12 cellular contexts compared by ENCODE assay signal in the genomic region with DNA sequence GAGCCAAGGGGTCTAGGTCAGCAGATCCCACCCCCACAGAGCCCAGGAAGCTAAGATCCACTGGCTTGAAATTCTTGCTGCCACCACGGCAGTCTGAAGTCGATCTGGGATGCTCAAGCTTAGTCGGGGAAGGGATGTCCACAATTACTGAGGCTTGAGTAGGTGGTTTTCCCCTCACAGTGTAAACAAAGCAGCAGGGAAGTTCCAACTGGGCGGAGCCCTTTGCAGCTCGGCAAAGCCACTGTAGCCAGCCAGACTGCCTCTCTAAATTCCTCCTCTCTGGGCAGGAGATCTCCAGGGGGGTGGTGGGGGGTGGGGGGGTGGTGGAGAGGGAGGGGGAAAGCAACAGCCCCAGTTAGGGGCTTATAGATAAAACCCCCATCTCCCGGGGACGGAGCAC.
DNase-seq lines count a peak whose midpoint lies in the region; ATAC-seq, FAIRE-seq and TF ChIP-seq lines count a peak whose summit lies in the region.
"Had no signal": no experiment of that assay in that cellular context is flagged by ENCODE, and none has a peak within 500 bp of the region (broad histone marks: within the 10 kb centered on the region; RNA-seq: fewer than 3 reads in every experiment).

No MANE protein-coding gene starts in this region.

- intact Hi-C loops in activated CD8-positive, alpha-beta T cell treated with anti-CD3 and anti-CD28 coated beads for 36 hours (cut with micrococcal nuclease): no loop called here

- CTCF ChIA-PET in activated CD8-positive, alpha-beta T cell treated with anti-CD3 and anti-CD28 coated beads for 36 hours (lab: Charles Lee): no interaction called here

- H3K4me1 ChIP-seq in small intestine (ENCODE audit: control insufficient read depth in 2 of 2, insufficient read depth in 1 of 2, low read depth in 1 of 2, low read length in 1 of 2): peaks cover 0 to 2% of the 10 kb centered on the region in 2 donors

- H3K4me3 Mint-ChIP-seq in activated CD8-positive, alpha-beta T cell treated with anti-CD3 and anti-CD28 coated beads for 36 hours: no peak overlapping the region
- H3K4me3 Mint-ChIP-seq: activated naive CD8-positive, alpha-beta T cell treated with anti-CD3 and anti-CD28 coated beads, Interleukin-2, amount 10 ng/mL, durations not matched to agents 7 days and 5 days had no signal

- H3K27ac Mint-ChIP-seq in activated CD8-positive, alpha-beta T cell treated with anti-CD3 and anti-CD28 coated beads for 36 hours: no peak overlapping the region
- H3K27ac Mint-ChIP-seq: activated naive CD8-positive, alpha-beta T cell treated with anti-CD3 and anti-CD28 coated beads, Interleukin-2, amount 10 ng/mL, durations not matched to agents 7 days and 5 days had no signal

- no peaks in the 10 kb centered on the region for H3K27me3 ChIP-seq in small intestine (ENCODE audit: control insufficient read depth in 2 of 2, insufficient read depth in 2 of 2, low read length in 2 of 2)

- WGBS in small intestine, 3 donors: 25 to 50% (median 46%) methylated on average over 7 of the region's 7 CpGs

- ATAC-seq in GM18870 (IDR thresholded peaks at IDR 0.05; ENCODE audit: unreplicated experiment) (peak; percentile 98), HG02642 (IDR thresholded peaks at IDR 0.05; ENCODE audit: poor library complexity, unreplicated experiment) (peak; percentile 96)
- no peak for ATAC-seq in activated CD8-positive, alpha-beta T cell treated with anti-CD3 and anti-CD28 coated beads for 36 hours
- ATAC-seq: sciatic nerve had no signal

- H3K9me3 ChIP-seq in small intestine (ENCODE audit: control insufficient read depth, low read depth): no peaks in the 10 kb centered on the region

- DNase-seq in NCI-H2227 (lab: John Stamatoyannopoulos, UW; ENCODE audit: unreplicated experiment) (peak; percentile 47), small intestine (peak; percentile 17), OCI-M1 (lab: John Stamatoyannopoulos, UW) (no peak), foreskin melanocyte (no peak)
- DNase-seq in activated CD8-positive, alpha-beta T cell treated with anti-CD3 and anti-CD28 coated beads for 36 hours: no peak
- DNase-seq: activated naive CD8-positive, alpha-beta T cell treated with anti-CD3 and anti-CD28 coated beads, Interleukin-2, amount 10 ng/mL, durations not matched to agents 7 days and 5 days; NCI-H2171 treated with DMSO at 0.1 percent for 48 hours had no signal

- H3K27ac ChIP-seq in small intestine (ENCODE audit: low read depth in 1 of 2, low read length in 1 of 2): no peak overlapping the region

- no peaks in the 10 kb centered on the region for H3K4me1 Mint-ChIP-seq in activated CD8-positive, alpha-beta T cell treated with anti-CD3 and anti-CD28 coated beads for 36 hours (ENCODE audit: low read depth)
- H3K4me1 Mint-ChIP-seq: activated naive CD8-positive, alpha-beta T cell treated with anti-CD3 and anti-CD28 coated beads, Interleukin-2, amount 10 ng/mL, durations not matched to agents 7 days and 5 days had no signal

- POLR2A ChIA-PET in activated CD8-positive, alpha-beta T cell treated with anti-CD3 and anti-CD28 coated beads for 36 hours (lab: Charles Lee): no interaction called here

- H3K9me3 Mint-ChIP-seq in activated CD8-positive, alpha-beta T cell treated with anti-CD3 and anti-CD28 coated beads for 36 hours: peaks cover 21% of the 10 kb centered on the region

- no peaks in the 10 kb centered on the region for H3K36me3 ChIP-seq in small intestine (ENCODE audit: control insufficient read depth in 2 of 2, insufficient read depth in 2 of 2, low read length in 2 of 2)

- no peak for TF ChIP-seq CTCF in activated CD8-positive, alpha-beta T cell treated with anti-CD3 and anti-CD28 coated beads for 36 hours (IDR thresholded peaks at IDR 0.05)

- H3K36me3 Mint-ChIP-seq in activated CD8-positive, alpha-beta T cell treated with anti-CD3 and anti-CD28 coated beads for 36 hours (ENCODE audit: low read depth): no peaks in the 10 kb centered on the region
- H3K36me3 Mint-ChIP-seq: activated naive CD8-positive, alpha-beta T cell treated with anti-CD3 and anti-CD28 coated beads, Interleukin-2, amount 10 ng/mL, durations not matched to agents 7 days and 5 days had no signal

- FAIRE-seq in small intestine (lab: Jason Lieb, UNC): no peak
- FAIRE-seq: endothelial cell of umbilical vein, G401.6 had no signal

- no peak overlapping the region for H3K4me3 ChIP-seq in small intestine (ENCODE audit: low read depth in 1 of 2, low read length in 2 of 2)

- no peaks in the 10 kb centered on the region for H3K27me3 Mint-ChIP-seq in activated CD8-positive, alpha-beta T cell treated with anti-CD3 and anti-CD28 coated beads for 36 hours
- H3K27me3 Mint-ChIP-seq: activated naive CD8-positive, alpha-beta T cell treated with anti-CD3 and anti-CD28 coated beads, Interleukin-2, amount 10 ng/mL, durations not matched to agents 7 days and 5 days had no signal

Comparison
In these comparisons a context has a peak if more than half of its experiments do, and no peak if none do; other contexts are left out.
1. DNase-seq: peak in NCI-H2227 (single experiment) and small intestine (single experiment); none in activated CD8-positive, alpha-beta T cell treated with anti-CD3 and anti-CD28 coated beads for 36 hours (single experiment), OCI-M1 (single experiment) and foreskin melanocyte (single experiment).